Comparison of ENCODE assay signal across 9 cellular contexts in the genomic region with DNA sequence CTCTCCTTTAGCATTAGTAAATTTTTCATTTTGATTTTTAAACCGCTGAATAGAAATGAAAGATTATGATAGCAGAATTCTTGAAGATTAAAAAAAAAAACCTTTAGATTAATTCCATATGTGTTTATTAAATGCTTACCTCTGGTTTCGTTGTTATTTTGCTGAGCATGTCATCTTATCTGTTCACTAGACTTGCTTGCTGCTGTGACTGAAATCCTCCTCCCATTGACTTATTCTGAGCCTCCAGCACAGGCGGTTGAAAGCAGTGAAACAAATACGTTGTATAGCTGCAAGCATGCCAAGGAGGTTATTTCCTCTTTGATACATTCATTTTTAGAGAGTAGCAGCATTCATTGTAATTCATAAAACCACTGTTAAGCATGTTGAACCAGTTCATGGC. TPM values are rescaled to one million over a fixed set of nuclear protein-coding genes. Genes with fewer than 3 reads are reported as not detected.
DNase-seq lines count a peak whose midpoint lies in the region; ATAC-seq and TF ChIP-seq lines count a peak whose summit lies in the region.
"Had no signal": no experiment of that assay in that cellular context is flagged by ENCODE, and none has a peak within 500 bp of the region (broad histone marks: within the 10 kb centered on the region; RNA-seq: fewer than 3 reads in every experiment).

A gene (minus strand): TSS at position 210 of the 400 bp plus-strand sequence. CDS start 1,278 bp downstream, outside the sequence.

- H3K36me3 ChIP-seq in SJCRH30: peaks cover 3% of the 10 kb centered on the region; the same call in 1 of the 2 replicates

- ATAC-seq in stimulated activated naive CD8-positive, alpha-beta T cell treated with anti-CD3 and anti-CD28 coated beads, Interleukin-15, Interleukin-2, amounts not matched to agents 100 U/mL and 50 U/mL, for 24 hours: no peak
- ATAC-seq in GM18909 (IDR thresholded peaks at IDR 0.05; ENCODE audit: poor library complexity, unreplicated experiment): no peak

- no peaks in the 10 kb centered on the region for H3K27me3 ChIP-seq in SJCRH30

- H3K9me3 ChIP-seq in SJCRH30 (replicated peaks): no peaks in the 10 kb centered on the region

- peaks cover 33% of the 10 kb centered on the region for H3K4me1 ChIP-seq in SJCRH30

- peak within 1 kb of the TSS; percentile 93 for H3K27ac Mint-ChIP-seq in endothelial cell (ENCODE audit: unreplicated experiment)
- H3K27ac Mint-ChIP-seq in nephron progenitor cell: peak within 1 kb of the TSS; percentile 87

- H3K36me3 Mint-ChIP-seq in endothelial cell (ENCODE audit: low read depth, unreplicated experiment) (no peaks in the 10 kb centered on the region), nephron progenitor cell (ENCODE audit: low read depth) (peaks cover 13% of the 10 kb centered on the region)

- H3K4me3 Mint-ChIP-seq in endothelial cell (ENCODE audit: unreplicated experiment) (peak within 1 kb of the TSS; percentile 40), nephron progenitor cell (peak within 1 kb of the TSS; percentile 51)

- no peaks in the 10 kb centered on the region for H3K9me3 Mint-ChIP-seq in endothelial cell (ENCODE audit: unreplicated experiment)
- H3K9me3 Mint-ChIP-seq in nephron progenitor cell: no peaks in the 10 kb centered on the region

- TF ChIP-seq CTCF in GM10266 (IDR thresholded peaks at IDR 0.05; ENCODE audit: control insufficient read depth, insufficient read depth, low read depth, missing control alignments) (no peak), endothelial cell (IDR thresholded peaks at IDR 0.05; ENCODE audit: unreplicated experiment) (no peak), nephron progenitor cell (IDR thresholded peaks at IDR 0.05) (no peak)

- peak within 1 kb of the TSS; percentile 30 for H3K27ac ChIP-seq in SJCRH30

- no peaks in the 10 kb centered on the region for H3K27me3 Mint-ChIP-seq in endothelial cell (ENCODE audit: unreplicated experiment)
- no peaks in the 10 kb centered on the region for H3K27me3 Mint-ChIP-seq in nephron progenitor cell (ENCODE audit: low read depth, poor library complexity)

- no peak within 1 kb of the TSS for H3K4me3 ChIP-seq in SJCRH30

- H3K4me1 Mint-ChIP-seq in endothelial cell (ENCODE audit: unreplicated experiment) (peaks cover 36% of the 10 kb centered on the region), nephron progenitor cell (peaks cover 58% of the 10 kb centered on the region)

- DNase-seq in GM10266 (ENCODE audit: extremely low spot score): peak; percentile 14
- peak; percentile 18 to 64 for DNase-seq in SJCRH30
- DNase-seq in endothelial cell (ENCODE audit: low spot score): no peak
- DNase-seq in nephron progenitor cell: no peak
- no peak for DNase-seq in stimulated activated naive CD8-positive, alpha-beta T cell treated with anti-CD3 and anti-CD28 coated beads, Interleukin-15, Interleukin-2, amounts not matched to agents 100 U/mL and 50 U/mL, for 24 hours
- DNase-seq in DMS53 treated with DMSO at 0.1 percent for 48 hours (lab: John Stamatoyannopoulos, UW; ENCODE audit: unreplicated experiment): no peak
- DNase-seq in cerebellum (ENCODE audit: low spot score): no peak
- DNase-seq: left cardiac atrium had no signal

RNA-seq across cellular contexts. Expression of the gene that starts here (rescaled TPM):
- 0.15 and 0.32 TPM in 2 replicates for total RNA-seq in SJCRH30 (2014; rRNA removed; shearing (Covaris generic))
- total RNA-seq in endothelial cell (ENCODE audit: unreplicated experiment) (0.80 TPM), cerebellum (0.27 TPM)

Comparison
In these comparisons a context has a peak if more than half of its experiments do, and no peak if none do; other contexts are left out.
1. Peak in DNase-seq and H3K27ac ChIP-seq in SJCRH30; RNA of the gene not detected or under 1 TPM.